ENCODE assay signal across 8 cellular contexts in genomic region chr4:25862411-25863346, GRCh38. TPM values are rescaled to one million over a fixed set of nuclear protein-coding genes. Genes with fewer than 3 reads are reported as not detected.
DNase-seq lines count a peak whose midpoint lies in the region; ATAC-seq and TF ChIP-seq lines count a peak whose summit lies in the region.

Gene SEL1L3, minus strand, starts transcription at chr4:25862988. Its CDS starts 152 bp downstream, at chr4:25862836.

- intact Hi-C loops in thyroid gland (cut with DNase I), result no loop called here

- H3K4me3 ChIP-seq in thyroid gland (replicated peaks in 1 of 3), result peak within 1 kb of the TSS; percentile 37 to 65 (median 64)

- no peaks in the 10 kb centered on the region for H3K36me3 Mint-ChIP-seq in nephron (ENCODE audit: low read depth)

- ATAC-seq in GM21717 (IDR thresholded peaks at IDR 0.05; ENCODE audit: unreplicated experiment) (peak; percentile 31), GM18858 (IDR thresholded peaks at IDR 0.05; ENCODE audit: unreplicated experiment) (no peak)

- TF ChIP-seq POLR2A in erythroblast (IDR thresholded peaks at IDR 0.05; ENCODE audit: low read length), result no peak
- TF ChIP-seq POLR2A in thyroid gland (IDR thresholded peaks at IDR 0.05), result peak in 1 of 2 donors; percentile 56

- H3K9me3 Mint-ChIP-seq in nephron, result no peaks in the 10 kb centered on the region

- no peaks in the 10 kb centered on the region for H3K9me3 ChIP-seq in thyroid gland

- peak within 1 kb of the TSS; percentile 93 to 98 (median 96) for H3K4me3 Mint-ChIP-seq in nephron

- TF ChIP-seq CTCF in nephron (IDR thresholded peaks at IDR 0.05; ENCODE audit: unreplicated experiment in 3 of 3) (no peak), thyroid gland (IDR thresholded peaks at IDR 0.05) (no peak)

- peaks cover 45% of the 10 kb centered on the region for H3K4me1 Mint-ChIP-seq in nephron

- no peaks in the 10 kb centered on the region for H3K36me3 ChIP-seq in thyroid gland

- peaks cover 73% of the 10 kb centered on the region for H3K27me3 Mint-ChIP-seq in nephron (ENCODE audit: low read depth)

- peak; percentile 87 for DNase-seq in D341Med (ENCODE audit: low spot score)
- peak; percentile 84 for DNase-seq in NCI-H146 (lab: John Stamatoyannopoulos, UW)
- peak; percentile 67 for DNase-seq in activated T-cell treated with anti-CD3 and anti-CD28 coated beads, Interleukin-2, amount 50 U/mL, for 1 hour
- peak; percentile 51 to 73 for DNase-seq in erythroblast (lab: John Stamatoyannopoulos, UW)
- DNase-seq in thyroid gland, result peak; percentile 61 to 70

- no peaks in the 10 kb centered on the region for H3K27me3 ChIP-seq in thyroid gland

- peak within 1 kb of the TSS in 2 of 3 donors; percentile 65 for H3K27ac ChIP-seq in thyroid gland

- peak within 1 kb of the TSS; percentile 45 to 90 (median 50) for H3K27ac Mint-ChIP-seq in nephron

- peaks cover 0 to 18% of the 10 kb centered on the region in 2 donors for H3K4me1 ChIP-seq in thyroid gland

- WGBS in thyroid gland, 2 donors, result 1 to 2% methylated on average over 26 to 29 of the region's 115 CpGs

RNA-seq across cellular contexts. Expression of gene SEL1L3, which starts in this region (rescaled TPM):
- total RNA-seq in thyroid gland, result 10 to 100 TPM; 18.5 to 81.4 (median 32.4) TPM
